ENCODE assay signal across 12 cellular contexts in genomic region chr11:6483015-6483414, GRCh38. TPM values are rescaled to one million over a fixed set of nuclear protein-coding genes. Genes with fewer than 3 reads are reported as not detected.
DNase-seq lines count a peak whose midpoint lies in the region; ATAC-seq and TF ChIP-seq lines count a peak whose summit lies in the region.
"Had no signal": no experiment of that assay in that cellular context is flagged by ENCODE, and none has a peak within 500 bp of the region (broad histone marks: within the 10 kb centered on the region; RNA-seq: fewer than 3 reads in every experiment).

No MANE protein-coding gene starts in this region.

- H3K27me3 Mint-ChIP-seq in T-helper 2 cell treated with Interferon-gamma antibody and Interleukin-4, amounts not matched to agents 5 μg/mL and 100 μg/mL, for 36 hours (ENCODE audit: low read depth): no peaks in the 10 kb centered on the region
- no peaks in the 10 kb centered on the region for H3K27me3 Mint-ChIP-seq in endodermal cell (ENCODE audit: insufficient read depth)

- H3K36me3 ChIP-seq in SK-N-MC (ENCODE audit: insufficient read depth, low read length) (peaks cover 77% of the 10 kb centered on the region), endodermal cell (ENCODE audit: control insufficient read depth, insufficient read depth, low read length) (peaks cover 60% of the 10 kb centered on the region), gastrocnemius medialis (peaks cover 0 to 47% of the 10 kb centered on the region in 2 donors)

- no peak for TF ChIP-seq POLR2A in gastrocnemius medialis (IDR thresholded peaks at IDR 0.05)

- no peaks in the 10 kb centered on the region for H3K9me3 ChIP-seq in SK-N-MC (ENCODE audit: low read depth, low read length)
- no peaks in the 10 kb centered on the region for H3K9me3 ChIP-seq in endodermal cell (ENCODE audit: control insufficient read depth, low read length)
- H3K9me3 ChIP-seq in gastrocnemius medialis: no peaks in the 10 kb centered on the region
- H3K9me3 ChIP-seq: lower lobe of right lung had no signal

- peak overlapping the region; percentile 98; the same call in 1 of the 2 replicates for H3K4me3 ChIP-seq in SK-N-MC
- no peak overlapping the region for H3K4me3 ChIP-seq in endodermal cell (ENCODE audit: low read length)
- H3K4me3 ChIP-seq in gastrocnemius medialis: no peak overlapping the region

- peaks cover 22% of the 10 kb centered on the region for H3K36me3 Mint-ChIP-seq in T-helper 2 cell treated with Interferon-gamma antibody and Interleukin-4, amounts not matched to agents 5 μg/mL and 100 μg/mL, for 36 hours (ENCODE audit: low read depth)
- peaks cover 35% of the 10 kb centered on the region for H3K36me3 Mint-ChIP-seq in endodermal cell (ENCODE audit: low read depth)

- no peak for TF ChIP-seq CTCF in endodermal cell (conservative IDR thresholded peaks at IDR 0.05)
- no peak for TF ChIP-seq CTCF in gastrocnemius medialis (IDR thresholded peaks at IDR 0.05 in 4 of 5, conservative IDR thresholded peaks at IDR 0.05 in 1 of 5)

- no peak for DNase-seq in T-helper 2 cell treated with Interferon-gamma antibody and Interleukin-4, amounts not matched to agents 5 μg/mL and 100 μg/mL, for 36 hours (ENCODE audit: low spot score)
- DNase-seq in T-helper 2 cell (no peak), SK-N-MC (ENCODE audit: low read depth, low spot score) (no peak), endodermal cell (no peak), gastrocnemius medialis (no peak), left ventricle myocardium superior (no peak), NCI-H1436 treated with DMSO at 0.1 percent for 48 hours (lab: John Stamatoyannopoulos, UW) (no peak)
- DNase-seq: cortex of kidney, lower lobe of right lung, NCI-H146, T-helper 9 cell had no signal

- H3K27me3 ChIP-seq in endodermal cell (ENCODE audit: control insufficient read depth, insufficient read depth, low read length, poor library complexity, severe bottlenecking): no peaks in the 10 kb centered on the region
- no peaks in the 10 kb centered on the region for H3K27me3 ChIP-seq in gastrocnemius medialis

- peaks cover 7% of the 10 kb centered on the region for H3K4me1 ChIP-seq in endodermal cell (ENCODE audit: control insufficient read depth, insufficient read depth, low read length)
- H3K4me1 ChIP-seq in gastrocnemius medialis: peaks cover 24 to 31% of the 10 kb centered on the region in 2 donors

- H3K27ac Mint-ChIP-seq in T-helper 2 cell treated with Interferon-gamma antibody and Interleukin-4, amounts not matched to agents 5 μg/mL and 100 μg/mL, for 36 hours: peak overlapping the region; percentile 76
- H3K27ac Mint-ChIP-seq in endodermal cell: peak overlapping the region; percentile 78

- intact Hi-C loops in gastrocnemius medialis (cut with DNase I; ENCODE audit: low total_unique reads) (loop anchor here (5.0 kb wide), 4 partner anchors 119 to 246 kb away; partner anchors contain the start of genes CNGA4, ILK, RRP8 and TPP1), left ventricle myocardium superior (cut with micrococcal nuclease) (no loop called here)

- H3K9me3 Mint-ChIP-seq in T-helper 2 cell treated with Interferon-gamma antibody and Interleukin-4, amounts not matched to agents 5 μg/mL and 100 μg/mL, for 36 hours: no peaks in the 10 kb centered on the region
- no peaks in the 10 kb centered on the region for H3K9me3 Mint-ChIP-seq in endodermal cell

- H3K27ac ChIP-seq in SK-N-MC: no peak overlapping the region
- no peak overlapping the region for H3K27ac ChIP-seq in endodermal cell (ENCODE audit: low read depth, low read length)
- peak overlapping the region in 3 of 4 donors; percentile 94 to 97 (median 95) for H3K27ac ChIP-seq in gastrocnemius medialis

- ATAC-seq in gastrocnemius medialis (no peak), left ventricle myocardium superior (no peak), GM21717 (IDR thresholded peaks at IDR 0.05; ENCODE audit: unreplicated experiment) (no peak)
- ATAC-seq: lower lobe of right lung had no signal

- H3K9ac ChIP-seq in SK-N-MC (ENCODE audit: insufficient read length): peak overlapping the region; percentile 87
- H3K9ac ChIP-seq in endodermal cell (ENCODE audit: extremely low read depth, low read length, poor library complexity, severe bottlenecking): no peak overlapping the region

- in situ Hi-C loops in gastrocnemius medialis (cut with MboI; ENCODE audit: low sequenced_read_pairs in 4 of 4): loop anchor here in 3 of 4 donors (25.0 kb wide), 1 partner anchor 246 kb away; the partner anchor contains the start of genes CNGA4 (in 3 of the 3) and FHIP1B (in 3 of the 3)

- peak overlapping the region; percentile 94 for H3K4me3 Mint-ChIP-seq in T-helper 2 cell treated with Interferon-gamma antibody and Interleukin-4, amounts not matched to agents 5 μg/mL and 100 μg/mL, for 36 hours
- H3K4me3 Mint-ChIP-seq in endodermal cell: peak overlapping the region; percentile 94

- WGBS in endodermal cell (ENCODE audit: insufficient coverage in 1 of 2, insufficient read length in 1 of 2), 2 experiments: 93 to 98% methylated on average over 6 of the region's 6 CpGs

- peaks cover 34% of the 10 kb centered on the region for H3K4me1 Mint-ChIP-seq in T-helper 2 cell treated with Interferon-gamma antibody and Interleukin-4, amounts not matched to agents 5 μg/mL and 100 μg/mL, for 36 hours (ENCODE audit: low read depth)
- H3K4me1 Mint-ChIP-seq in endodermal cell: peaks cover 13% of the 10 kb centered on the region

RNA-seq across cellular contexts. Expression of gene TIMM10B, which starts 1.7 kb away (rescaled TPM):
- total RNA-seq in endodermal cell (10 to 100 TPM; 29.6 to 30.5 TPM), gastrocnemius medialis (10 to 100 TPM; 10.0 to 14.5 (median 12.4) TPM), left ventricle myocardium superior (17.9 TPM)
- 32.9 TPM for polyA plus RNA-seq in endodermal cell (2013, experiment 1 of 2)
- 27.5 TPM for polyA plus RNA-seq in endodermal cell (2013, experiment 2 of 2)

RNA-seq across cellular contexts. Expression of gene ARFIP2, which starts 1.9 kb away (rescaled TPM):
- total RNA-seq in endodermal cell (10 to 100 TPM; 56.5 to 56.8 TPM), gastrocnemius medialis (10 to 100 TPM; 20.1 to 27.8 (median 24.4) TPM), left ventricle myocardium superior (15.2 TPM)
- polyA plus RNA-seq in endodermal cell (2013, experiment 1 of 2): 37.3 TPM
- polyA plus RNA-seq in endodermal cell (2013, experiment 2 of 2): 32.9 TPM

RNA-seq across cellular contexts. Expression of gene TRIM3, which starts 9.3 kb away (rescaled TPM):
- total RNA-seq in endodermal cell (10 to 100 TPM; 13.0 to 18.0 TPM), gastrocnemius medialis (10 to 100 TPM; 15.3 to 20.0 (median 16.5) TPM), left ventricle myocardium superior (14.4 TPM)
- polyA plus RNA-seq in endodermal cell (2013, experiment 1 of 2): 19.9 TPM
- polyA plus RNA-seq in endodermal cell (2013, experiment 2 of 2): 17.8 TPM

RNA-seq across cellular contexts. Expression of gene DNHD1, which starts 14.1 kb away (rescaled TPM):
- total RNA-seq in endodermal cell (10 to 100 TPM; 11.0 to 12.2 TPM), gastrocnemius medialis (10 to 100 TPM in 1 of 4 donors, 1 to 10 TPM in 3; 3.4 to 10.5 (median 4.3) TPM), left ventricle myocardium superior (5.5 TPM)
- polyA plus RNA-seq in endodermal cell (2013, experiment 1 of 2): 7.1 TPM
- polyA plus RNA-seq in endodermal cell (2013, experiment 2 of 2): 8.3 TPM

RNA-seq across cellular contexts. Expression of gene HPX, which starts 42.2 kb away (rescaled TPM):
- total RNA-seq in endodermal cell (1 to 10 TPM; 3.9 to 6.0 TPM), gastrocnemius medialis (10 to 100 TPM in 1 of 4 donors, 1 to 10 TPM in 1, not detected in 2; 8.7 to 17.6 TPM), left ventricle myocardium superior (not detected)
- polyA plus RNA-seq in endodermal cell (2013, experiment 1 of 2): 2.6 TPM
- polyA plus RNA-seq in endodermal cell (2013, experiment 2 of 2): 2.3 TPM

Comparison
In these comparisons a context has a peak if more than half of its experiments do, and no peak if none do; other contexts are left out.
1. H3K27ac ChIP-seq: peak in gastrocnemius medialis (3 of 4); none in SK-N-MC (single experiment) and endodermal cell (single experiment).